7 cellular contexts compared by ENCODE assay signal in the genomic region with DNA sequence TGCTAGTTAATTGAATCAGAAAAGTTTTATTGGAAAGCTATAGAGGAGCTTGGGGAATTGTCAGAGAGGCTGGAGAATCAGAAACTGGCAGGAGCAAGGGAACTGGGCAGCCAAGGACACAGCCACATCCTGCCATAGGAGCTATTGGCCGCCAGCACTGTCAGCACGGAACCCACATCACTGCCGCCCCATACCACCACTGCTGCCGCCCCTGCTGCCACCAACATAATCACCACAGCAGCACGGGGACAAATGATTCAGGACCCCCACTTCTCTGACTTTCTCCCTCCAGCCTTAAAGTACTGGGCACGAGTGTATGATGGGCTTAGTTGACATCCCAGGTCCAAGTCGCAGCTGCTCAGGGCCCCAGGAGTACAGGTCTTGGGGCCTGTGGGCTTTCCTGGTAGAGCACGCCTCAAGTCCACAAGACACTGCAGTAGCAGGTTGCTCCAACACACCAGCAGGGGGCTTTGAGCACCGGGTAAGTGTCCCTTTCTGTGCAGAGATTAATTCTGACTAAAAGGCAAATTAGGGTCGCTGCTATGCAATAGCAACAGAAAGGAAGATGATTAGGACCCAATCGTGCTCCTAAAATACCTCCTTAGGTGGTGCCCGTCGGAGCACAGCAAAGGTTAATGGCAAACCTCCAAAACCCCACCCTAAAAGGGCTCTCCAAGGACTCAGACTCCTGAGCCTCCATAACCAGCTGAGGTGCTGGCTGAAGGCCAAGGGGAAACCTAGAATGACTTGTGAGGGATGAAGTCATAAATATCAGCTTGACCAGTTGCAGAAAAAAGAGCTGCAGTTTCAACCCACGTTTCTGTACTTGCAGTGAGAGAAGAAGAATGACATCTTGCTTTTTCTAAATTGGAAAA. TPM values are rescaled to one million over a fixed set of nuclear protein-coding genes. Genes with fewer than 3 reads are reported as not detected.
A peak's percentile ranks its signal among the peaks of the same experiment; 100 is the strongest.
DNase-seq lines count a peak whose midpoint lies in the region; ATAC-seq and TF ChIP-seq lines count a peak whose summit lies in the region.

No MANE protein-coding gene starts in this region.

- TF ChIP-seq EP300 in upper lobe of left lung (IDR thresholded peaks at IDR 0.05): no peak

- TF ChIP-seq POLR2A in upper lobe of left lung (IDR thresholded peaks at IDR 0.05): no peak

- TF ChIP-seq CTCF in GM20000 (IDR thresholded peaks at IDR 0.05; ENCODE audit: extremely low read depth, missing control alignments) (peak; percentile 8), OCI-LY3 (IDR thresholded peaks at IDR 0.05; ENCODE audit: low read depth, low read length) (peak; percentile 59), brain (conservative IDR thresholded peaks at IDR 0.05) (peak; percentile 64 to 68), liver (IDR thresholded peaks at IDR 0.05; ENCODE audit: low read depth, low read length, missing input control) (peak; percentile 30), upper lobe of left lung (IDR thresholded peaks at IDR 0.05) (peak in 5 of 6 experiments; percentile 11 to 44 (median 22))

- in situ Hi-C loops in G401 (cut with HindIII; ENCODE audit: low sequenced_read_pairs): no loop called here

- peak overlapping the region in 4 of 5 experiments; percentile 28 to 84 (median 46) for H3K27ac Mint-ChIP-seq in brain

- H3K4me3 Mint-ChIP-seq in brain: peak overlapping the region in 3 of 5 experiments; percentile 29 to 65 (median 36)

- no peak overlapping the region for H2AFZ ChIP-seq in OCI-LY3 (ENCODE audit: low read depth, low read length)

- 0 out of 2 replicates have a peak overlapping the region, but pooled peaks have one; percentile 7 for H3K4me2 ChIP-seq in OCI-LY3 (ENCODE audit: low read length)

- H3K36me3 Mint-ChIP-seq in brain: peaks cover 36% of the 10 kb centered on the region

- TF ChIP-seq RAD21 in liver (IDR thresholded peaks at IDR 0.05): peak; percentile 31 to 61

- H3K27me3 ChIP-seq in OCI-LY3 (ENCODE audit: low read depth, low read length) (no peaks in the 10 kb centered on the region), liver (ENCODE audit: control insufficient read depth in 4 of 4, insufficient read depth in 4 of 4, low read length in 3 of 4) (no peaks in the 10 kb centered on the region), upper lobe of left lung (no peaks in the 10 kb centered on the region)

- peaks cover 0 to 14% (median 0%) of the 10 kb centered on the region in 5 experiments for H3K9me3 Mint-ChIP-seq in brain

- H3K27ac ChIP-seq in OCI-LY3 (ENCODE audit: low read length) (no peak overlapping the region), liver (ENCODE audit: low read depth in 1 of 2, low read length in 2 of 2) (no peak overlapping the region), upper lobe of left lung (no peak overlapping the region)

- peaks cover 4% of the 10 kb centered on the region for H3K4me1 ChIP-seq in OCI-LY3 (ENCODE audit: low read length)
- peaks cover 0 to 2% (median 0%) of the 10 kb centered on the region in 4 donors for H3K4me1 ChIP-seq in liver (ENCODE audit: control insufficient read depth in 4 of 4, insufficient read depth in 4 of 4, low read length in 3 of 4)
- H3K4me1 ChIP-seq in upper lobe of left lung: no peaks in the 10 kb centered on the region

- 66% methylated on average over 14 of the region's 14 CpGs for WGBS in liver
- WGBS in upper lobe of left lung, 2 donors: 42 to 65% methylated on average over 6 to 14 of the region's 14 CpGs

- H3K9ac ChIP-seq in OCI-LY3 (ENCODE audit: low read length) (no peak overlapping the region), liver (ENCODE audit: low read depth in 1 of 2, low read length in 2 of 2) (no peak overlapping the region)

- H3K9me3 ChIP-seq in OCI-LY3 (ENCODE audit: insufficient read depth, low read length): no peaks in the 10 kb centered on the region
- no peaks in the 10 kb centered on the region for H3K9me3 ChIP-seq in liver (ENCODE audit: control insufficient read depth in 4 of 4, low read length in 3 of 4)
- no peaks in the 10 kb centered on the region for H3K9me3 ChIP-seq in upper lobe of left lung

- H3K36me3 ChIP-seq in OCI-LY3 (replicated peaks; ENCODE audit: low read depth, low read length) (no peaks in the 10 kb centered on the region), liver (ENCODE audit: control insufficient read depth in 4 of 4, insufficient read depth in 3 of 4, low read depth in 1 of 4, low read length in 3 of 4) (peaks cover 0 to 4% (median 0%) of the 10 kb centered on the region in 4 donors), upper lobe of left lung (peaks cover 0 to 9% (median 3%) of the 10 kb centered on the region in 4 donors)

- H3K4me1 Mint-ChIP-seq in brain: peaks cover 99% of the 10 kb centered on the region

- H3K4me3 ChIP-seq in OCI-LY3 (ENCODE audit: low read length) (no peak overlapping the region), liver (ENCODE audit: low read depth in 1 of 3, low read length in 3 of 3) (no peak overlapping the region), upper lobe of left lung (no peak overlapping the region)

- DNase-seq in G401 (ENCODE audit: low spot score) (peak; percentile 24), GM20000 (ENCODE audit: low spot score) (peak; percentile 49), upper lobe of left lung (peak in 1 of 2 donors; percentile 45)

- H3K27me3 Mint-ChIP-seq in brain: peaks cover 3% of the 10 kb centered on the region

- 0 out of 2 replicates have a peak, but pooled peaks cover 4% of the 10 kb centered on the region for H4K20me1 ChIP-seq in OCI-LY3 (ENCODE audit: insufficient read depth, low read length)

- H3K79me2 ChIP-seq in OCI-LY3 (ENCODE audit: low read length): no peaks in the 10 kb centered on the region

- ATAC-seq in HG03460 (IDR thresholded peaks at IDR 0.05; ENCODE audit: unreplicated experiment): peak; percentile 90
- ATAC-seq in upper lobe of left lung (ENCODE audit: low FRiP score in 2 of 2): peak in 1 of 2 donors; percentile 63

TF ChIP-seq in liver, 16 proteins besides CTCF, POLR2A, EP300 and RAD21:
- no peak for TF ChIP-seq NR2F2 (IDR thresholded peaks at IDR 0.05)
- TF ChIP-seq FOXA2 (IDR thresholded peaks at IDR 0.05): no peak
- TF ChIP-seq YY1 (IDR thresholded peaks at IDR 0.05): no peak
- TF ChIP-seq, protein P1, sequence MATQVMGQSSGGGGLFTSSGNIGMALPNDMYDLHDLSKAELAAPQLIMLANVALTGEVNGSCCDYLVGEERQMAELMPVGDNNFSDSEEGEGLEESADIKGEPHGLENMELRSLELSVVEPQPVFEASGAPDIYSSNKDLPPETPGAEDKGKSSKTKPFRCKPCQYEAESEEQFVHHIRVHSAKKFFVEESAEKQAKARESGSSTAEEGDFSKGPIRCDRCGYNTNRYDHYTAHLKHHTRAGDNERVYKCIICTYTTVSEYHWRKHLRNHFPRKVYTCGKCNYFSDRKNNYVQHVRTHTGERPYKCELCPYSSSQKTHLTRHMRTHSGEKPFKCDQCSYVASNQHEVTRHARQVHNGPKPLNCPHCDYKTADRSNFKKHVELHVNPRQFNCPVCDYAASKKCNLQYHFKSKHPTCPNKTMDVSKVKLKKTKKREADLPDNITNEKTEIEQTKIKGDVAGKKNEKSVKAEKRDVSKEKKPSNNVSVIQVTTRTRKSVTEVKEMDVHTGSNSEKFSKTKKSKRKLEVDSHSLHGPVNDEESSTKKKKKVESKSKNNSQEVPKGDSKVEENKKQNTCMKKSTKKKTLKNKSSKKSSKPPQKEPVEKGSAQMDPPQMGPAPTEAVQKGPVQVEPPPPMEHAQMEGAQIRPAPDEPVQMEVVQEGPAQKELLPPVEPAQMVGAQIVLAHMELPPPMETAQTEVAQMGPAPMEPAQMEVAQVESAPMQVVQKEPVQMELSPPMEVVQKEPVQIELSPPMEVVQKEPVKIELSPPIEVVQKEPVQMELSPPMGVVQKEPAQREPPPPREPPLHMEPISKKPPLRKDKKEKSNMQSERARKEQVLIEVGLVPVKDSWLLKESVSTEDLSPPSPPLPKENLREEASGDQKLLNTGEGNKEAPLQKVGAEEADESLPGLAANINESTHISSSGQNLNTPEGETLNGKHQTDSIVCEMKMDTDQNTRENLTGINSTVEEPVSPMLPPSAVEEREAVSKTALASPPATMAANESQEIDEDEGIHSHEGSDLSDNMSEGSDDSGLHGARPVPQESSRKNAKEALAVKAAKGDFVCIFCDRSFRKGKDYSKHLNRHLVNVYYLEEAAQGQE (IDR thresholded peaks at IDR 0.05): no peak
- no peak for TF ChIP-seq EGR1 (IDR thresholded peaks at IDR 0.05; ENCODE audit: low read depth in 2 of 2)
- TF ChIP-seq TAF1 (conservative IDR thresholded peaks at IDR 0.05): no peak
- no peak for TF ChIP-seq ATF3 (IDR thresholded peaks at IDR 0.05)
- TF ChIP-seq HNF4A (conservative IDR thresholded peaks at IDR 0.05): no peak
- TF ChIP-seq GABPA (IDR thresholded peaks at IDR 0.05 in 1 of 2, conservative IDR thresholded peaks at IDR 0.05 in 1 of 2): no peak
- no peak for TF ChIP-seq MAX (IDR thresholded peaks at IDR 0.05)
- no peak for TF ChIP-seq HNF4G (IDR thresholded peaks at IDR 0.05)
- no peak for TF ChIP-seq RXRA (IDR thresholded peaks at IDR 0.05)
- no peak for TF ChIP-seq FOXA1 (IDR thresholded peaks at IDR 0.05)
- TF ChIP-seq SP1 (IDR thresholded peaks at IDR 0.05): no peak
- no peak for TF ChIP-seq JUND (IDR thresholded peaks at IDR 0.05)

RNA-seq across cellular contexts. Expression of gene PJA1, which starts 6.8 kb away (rescaled TPM):
- total RNA-seq in G401 (2014; rRNA removed; shearing (Covaris generic)): 5.3 and 8.1 TPM in 2 replicates
- polyA plus RNA-seq in brain (ENCODE audit: insufficient read depth, low read depth, low replicate concordance) (105 TPM), liver (1 to 10 TPM; 5.2 to 6.0 TPM)
- total RNA-seq in liver (1 to 10 TPM; 4.6 to 4.9 TPM), upper lobe of left lung (10 to 100 TPM; 13.8 to 25.9 (median 14.8) TPM)

Comparison
In these comparisons a context has a peak if more than half of its experiments do, and no peak if none do; other contexts are left out.
1. CTCF ChIP-seq: peak in every context shown above with its lines; median percentile 66 in brain; 59 in OCI-LY3; 30 in liver; 22 in upper lobe of left lung; 8 in GM20000.